Comparison of ENCODE assay signal across 20 cellular contexts in genomic region chr6:16362819-16363589, GRCh38.
DNase-seq lines count a peak whose midpoint lies in the region; ATAC-seq, FAIRE-seq and TF ChIP-seq lines count a peak whose summit lies in the region.
"Had no signal": no experiment of that assay in that cellular context is flagged by ENCODE, and none has a peak within 500 bp of the region (broad histone marks: within the 10 kb centered on the region; RNA-seq: fewer than 3 reads in every experiment).

No MANE protein-coding gene starts in this region.

- no TSS peak for BruUV-seq in HepG2 (replicated peaks; lab: Mats Ljungman, UMichigan)

- peak overlapping the region; percentile 73 to 90 (median 84) for H3K27ac Mint-ChIP-seq in nephron
- H3K27ac Mint-ChIP-seq: CD4-positive, CD25-positive, alpha-beta regulatory T cell; H9 had no signal

- H3K9me3 ChIP-seq in HepG2 (ENCODE audit: low read length) (no peaks in the 10 kb centered on the region), right lobe of liver (no peaks in the 10 kb centered on the region), gastroesophageal sphincter (no peaks in the 10 kb centered on the region)
- H3K9me3 ChIP-seq: BE2C had no signal

- in situ Hi-C loops in HepG2 (cut with HindIII; ENCODE audit: extremely low pct_ligation_motif_present, low pct_unique_long_range_greater_than_20kb) = no loop called here

- ATAC-seq in HepG2 = no peak
- ATAC-seq in right lobe of liver = no peak
- no peak for ATAC-seq in gastroesophageal sphincter
- ATAC-seq in Right ventricle myocardium superior (ENCODE audit: poor library complexity) = no peak
- ATAC-seq in HG03045 (IDR thresholded peaks at IDR 0.05; ENCODE audit: unreplicated experiment) = no peak

- TF ChIP-seq POLR2A in HepG2 (IDR thresholded peaks at IDR 0.05; ENCODE audit: insufficient read depth in 1 of 2, low read depth in 2 of 2, low read length in 2 of 2) (no peak), right lobe of liver (IDR thresholded peaks at IDR 0.05) (no peak), gastroesophageal sphincter (IDR thresholded peaks at IDR 0.05) (no peak)

- intact Hi-C loops in HepG2 (cut with micrococcal nuclease; ENCODE audit: unreplicated experiment) = no loop called here
- intact Hi-C loops in right lobe of liver (cut with DNase I) = no loop called here
- intact Hi-C loops in Right ventricle myocardium superior (cut with DNase I) = no loop called here

- no peak overlapping the region for H3K9ac ChIP-seq in HepG2 (ENCODE audit: insufficient read depth, low read depth, low read length)

- H3K4me1 ChIP-seq in HepG2 (ENCODE audit: insufficient read depth, low read length) (no peaks in the 10 kb centered on the region), right lobe of liver (peaks cover 0 to 20% (median 3%) of the 10 kb centered on the region in 4 donors), gastroesophageal sphincter (peaks cover 0 to 5% (median 0%) of the 10 kb centered on the region in 3 donors)

- WGBS in HepG2 (ENCODE audit: low lambda C conversion rate) = 98% methylated on average over 4 of the region's 4 CpGs
- 93% methylated on average over 4 of the region's 4 CpGs for WGBS in right lobe of liver (ENCODE audit: insufficient coverage, low coverage, low lambda C conversion rate, missing lambda C conversion rate)
- WGBS in gastroesophageal sphincter (ENCODE audit: low coverage in 1 of 2), 2 donors = 90 to 98% methylated on average over 4 of the region's 4 CpGs

- no peak overlapping the region for H2AFZ ChIP-seq in HepG2 (ENCODE audit: low read length)

- H3K4me3 ChIP-seq in HepG2 (replicated peaks in 1 of 3; ENCODE audit: insufficient read depth in 1 of 3, low read depth in 2 of 3, low read length in 3 of 3) (no peak overlapping the region), right lobe of liver (no peak overlapping the region), gastroesophageal sphincter (no peak overlapping the region)

- no peak for FAIRE-seq in HepG2 (lab: Jason Lieb, UNC)
- FAIRE-seq: A204.1, D721Med, G401.6, GM12891, GM19239, H1 had no signal

- no peaks in the 10 kb centered on the region for H3K36me3 Mint-ChIP-seq in nephron (ENCODE audit: low read depth)

- DNase-seq in HepG2 (ENCODE audit: low spot score) = no peak
- no peak for DNase-seq in right lobe of liver
- DNase-seq in SK-N-DZ (ENCODE audit: low spot score) = peak; percentile 68
- DNase-seq in Right ventricle myocardium superior = no peak
- DNase-seq: ACHN; BE2C; C1 segment of cervical spinal cord; CD4-positive, CD25-positive, alpha-beta regulatory T cell; CD8-positive, alpha-beta memory T cell; COR-L47; H9 had no signal

- H3K27me3 Mint-ChIP-seq in nephron (ENCODE audit: low read depth) = no peaks in the 10 kb centered on the region
- H3K27me3 Mint-ChIP-seq: CD4-positive, CD25-positive, alpha-beta regulatory T cell had no signal

- no peaks in the 10 kb centered on the region for H3K27me3 ChIP-seq in HepG2 (ENCODE audit: control insufficient read depth in 1 of 2, insufficient read depth in 2 of 2, low read length in 2 of 2)
- no peaks in the 10 kb centered on the region for H3K27me3 ChIP-seq in right lobe of liver
- no peaks in the 10 kb centered on the region for H3K27me3 ChIP-seq in gastroesophageal sphincter
- H3K27me3 ChIP-seq: BE2C had no signal

- no peak overlapping the region for H3K4me3 Mint-ChIP-seq in nephron
- H3K4me3 Mint-ChIP-seq: CD4-positive, CD25-positive, alpha-beta regulatory T cell; CD8-positive, alpha-beta memory T cell; H9 had no signal

- H3K36me3 ChIP-seq in HepG2 (replicated peaks in 1 of 2; ENCODE audit: control insufficient read depth in 1 of 2, insufficient read depth in 2 of 2, low read length in 2 of 2) (peaks cover 3 to 12% of the 10 kb centered on the region in 2 experiments; a peak in 3 of 5 replicates), right lobe of liver (no peaks in the 10 kb centered on the region), gastroesophageal sphincter (no peaks in the 10 kb centered on the region)
- H3K36me3 ChIP-seq: BE2C had no signal

- TF ChIP-seq CTCF in HepG2 (CRISPR knock-in tag; IDR thresholded peaks at IDR 0.05) (no peak), right lobe of liver (IDR thresholded peaks at IDR 0.05) (no peak), nephron (IDR thresholded peaks at IDR 0.05; ENCODE audit: unreplicated experiment in 3 of 3) (no peak), gastroesophageal sphincter (IDR thresholded peaks at IDR 0.05) (no peak)

- TF ChIP-seq EP300 in HepG2 (IDR thresholded peaks at IDR 0.05; ENCODE audit: low read depth in 2 of 2, low read length in 2 of 2) (no peak), HepG2 (CRISPR knock-in tag; IDR thresholded peaks at IDR 0.05; ENCODE audit: borderline replicate concordance) (no peak), gastroesophageal sphincter (IDR thresholded peaks at IDR 0.05) (no peak)

- TF ChIP-seq RAD21 in HepG2 (CRISPR knock-in tag; IDR thresholded peaks at IDR 0.05) = no peak

- H3K27ac ChIP-seq in HepG2 (ENCODE audit: extremely low read length, insufficient read depth, low read length) (no peak overlapping the region), right lobe of liver (no peak overlapping the region), gastroesophageal sphincter (no peak overlapping the region)

- H3K4me2 ChIP-seq in HepG2 (ENCODE audit: low read depth, low read length) = no peak overlapping the region

- POLR2A ChIA-PET in HepG2 (lab: Yijun Ruan, JAX) = no interaction called here

- CTCF ChIA-PET in HepG2 (lab: Yijun Ruan, JAX; ENCODE audit: low intra/inter-chr PET ratio, low total read pairs) = no interaction called here

- no peaks in the 10 kb centered on the region for H3K9me3 Mint-ChIP-seq in nephron
- H3K9me3 Mint-ChIP-seq: CD4-positive, CD25-positive, alpha-beta regulatory T cell; CD8-positive, alpha-beta memory T cell; H9 had no signal

- peaks cover 48% of the 10 kb centered on the region for H3K4me1 Mint-ChIP-seq in nephron

- H4K20me1 ChIP-seq in HepG2 (ENCODE audit: insufficient read depth, low read length) = no peaks in the 10 kb centered on the region

- no peaks in the 10 kb centered on the region for H3K79me2 ChIP-seq in HepG2 (ENCODE audit: insufficient read depth, low read length)

TF ChIP-seq in HepG2, 621 proteins besides CTCF, POLR2A, EP300 and RAD21:
- TF ChIP-seq ZNF597 (CRISPR knock-in tag; IDR thresholded peaks at IDR 0.05) (no peak), DMAP1 (CRISPR knock-in tag; IDR thresholded peaks at IDR 0.05) (no peak), MAFF (IDR thresholded peaks at IDR 0.05; ENCODE audit: low read depth, low read length) (peak; percentile 51), MAFK (conservative IDR thresholded peaks at IDR 0.05 in 1 of 2, IDR thresholded peaks at IDR 0.05 in 1 of 2; ENCODE audit: low read length in 2 of 2) (peak; percentile 18 to 67; a peak in 2 of 4 replicates)
